ENCODE assay signal across 12 cellular contexts in genomic region chr15:67144609-67145306, GRCh38.
DNase-seq lines count a peak whose midpoint lies in the region; ATAC-seq, FAIRE-seq and TF ChIP-seq lines count a peak whose summit lies in the region.
"Had no signal": no experiment of that assay in that cellular context is flagged by ENCODE, and none has a peak within 500 bp of the region (broad histone marks: within the 10 kb centered on the region; RNA-seq: fewer than 3 reads in every experiment).

No MANE protein-coding gene starts in this region.

- peak; percentile 36 for ATAC-seq in CD4-positive, alpha-beta T cell (ENCODE audit: poor library complexity)
- no peak for ATAC-seq in HG02852 (IDR thresholded peaks at IDR 0.05; ENCODE audit: unreplicated experiment)

- BruUV-seq in MCF 10A (replicated peaks; lab: Mats Ljungman, UMichigan), result no TSS peak

- H3K4me3 Mint-ChIP-seq in CD4-positive, alpha-beta T cell, result peak overlapping the region; percentile 35
- no peak overlapping the region for H3K4me3 Mint-ChIP-seq in MCF 10A (ENCODE audit: unreplicated experiment)
- peak overlapping the region; percentile 54 for H3K4me3 Mint-ChIP-seq in neural crest cell

- peak overlapping the region; percentile 88 for H3K27ac Mint-ChIP-seq in CD4-positive, alpha-beta T cell
- H3K27ac Mint-ChIP-seq in MCF 10A (ENCODE audit: low read depth, unreplicated experiment) (peak overlapping the region; percentile 35), neural crest cell (ENCODE audit: unreplicated experiment) (peak overlapping the region; percentile 98)

- peaks cover 95% of the 10 kb centered on the region for H3K4me1 Mint-ChIP-seq in CD4-positive, alpha-beta T cell (ENCODE audit: low read depth)
- peaks cover 63% of the 10 kb centered on the region for H3K4me1 Mint-ChIP-seq in MCF 10A (ENCODE audit: insufficient read depth, unreplicated experiment)
- peaks cover 92% of the 10 kb centered on the region for H3K4me1 Mint-ChIP-seq in neural crest cell

- H3K9me3 ChIP-seq in CD4-positive, alpha-beta T cell (ENCODE audit: control insufficient read depth, low read length), result no peaks in the 10 kb centered on the region
- H3K9me3 ChIP-seq: upper lobe of left lung had no signal

- H3K27me3 Mint-ChIP-seq in CD4-positive, alpha-beta T cell, result no peaks in the 10 kb centered on the region
- no peaks in the 10 kb centered on the region for H3K27me3 Mint-ChIP-seq in MCF 10A (ENCODE audit: insufficient read depth, unreplicated experiment)
- H3K27me3 Mint-ChIP-seq in neural crest cell (ENCODE audit: low read depth), result no peaks in the 10 kb centered on the region
- H3K27me3 Mint-ChIP-seq: naive B cell had no signal

- H3K36me3 Mint-ChIP-seq in CD4-positive, alpha-beta T cell (ENCODE audit: low read depth), result peaks cover 3% of the 10 kb centered on the region
- H3K36me3 Mint-ChIP-seq in MCF 10A (ENCODE audit: insufficient read depth, unreplicated experiment) (peaks cover 4% of the 10 kb centered on the region), neural crest cell (ENCODE audit: low read depth) (no peaks in the 10 kb centered on the region)
- H3K36me3 Mint-ChIP-seq: naive B cell had no signal

- no peaks in the 10 kb centered on the region for H3K9me3 Mint-ChIP-seq in CD4-positive, alpha-beta T cell
- H3K9me3 Mint-ChIP-seq in MCF 10A (ENCODE audit: unreplicated experiment), result no peaks in the 10 kb centered on the region
- no peaks in the 10 kb centered on the region for H3K9me3 Mint-ChIP-seq in neural crest cell
- H3K9me3 Mint-ChIP-seq: naive B cell had no signal

- H3K27me3 ChIP-seq in CD4-positive, alpha-beta T cell (ENCODE audit: control insufficient read depth, insufficient read depth, low read length), result no peaks in the 10 kb centered on the region
- H3K27me3 ChIP-seq: upper lobe of left lung had no signal

- no peak for FAIRE-seq in GM19239 (lab: Jason Lieb, UNC)

- CTCF ChIA-PET in CD4-positive, alpha-beta T cell (lab: Charles Lee), result no interaction called here
- CTCF ChIA-PET in MCF 10A (lab: Yijun Ruan, JAX), result interaction anchor here (0.6 kb wide), 2 partner anchors 17 to 391 kb away, joined by 3 read pairs; no protein-coding TSS in a partner anchor

- H3K27ac ChIP-seq in CD4-positive, alpha-beta T cell (ENCODE audit: low read depth, low read length), result no peak overlapping the region
- H3K27ac ChIP-seq: upper lobe of left lung had no signal

- intact Hi-C loops in CD4-positive, alpha-beta T cell (cut with DNase I, micrococcal nuclease), result loop anchor here in 1 of 2 experiments (5.0 kb wide), 1 partner anchor 42 kb away; no protein-coding TSS in a partner anchor
- intact Hi-C loops in MCF 10A (cut with micrococcal nuclease), result no loop called here

- no peak for DNase-seq in CD4-positive, alpha-beta T cell
- DNase-seq in M059J (ENCODE audit: low read depth) (peak; percentile 95), MCF 10A (ENCODE audit: unreplicated experiment) (no peak), neural crest cell (ENCODE audit: low read depth, low spot score) (no peak), NAMALWA (ENCODE audit: low spot score) (no peak), GM19239 (ENCODE audit: insufficient read length, low spot score) (no peak), NK-92 (lab: John Stamatoyannopoulos, UW; ENCODE audit: unreplicated experiment) (no peak)
- DNase-seq: caudate nucleus, naive B cell, SIG-M5 had no signal

- POLR2A ChIA-PET in CD4-positive, alpha-beta T cell (lab: Charles Lee), result interaction anchor here (0.8 kb wide), 1 partner anchor 13 kb away, joined by 3 read pairs; no protein-coding TSS in a partner anchor
- POLR2A ChIA-PET in MCF 10A (lab: Yijun Ruan, JAX), result interaction anchor here (1.2 kb wide), 1 partner anchor 19 kb away, joined by 3 read pairs; no protein-coding TSS in a partner anchor

- TF ChIP-seq CTCF in CD4-positive, alpha-beta T cell (IDR thresholded peaks at IDR 0.05), result no peak
- TF ChIP-seq CTCF in MCF 10A (IDR thresholded peaks at IDR 0.05; ENCODE audit: unreplicated experiment) (no peak), neural crest cell (conservative IDR thresholded peaks at IDR 0.05) (no peak)

Comparison
In these comparisons a context has a peak if more than half of its experiments do, and no peak if none do; other contexts are left out.
1. H3K27ac Mint-ChIP-seq: peak in every context shown above with its lines; median percentile 98 in neural crest cell; 88 in CD4-positive, alpha-beta T cell; 35 in MCF 10A.